ENCODE assay signal across 2 cellular contexts in the genomic region with DNA sequence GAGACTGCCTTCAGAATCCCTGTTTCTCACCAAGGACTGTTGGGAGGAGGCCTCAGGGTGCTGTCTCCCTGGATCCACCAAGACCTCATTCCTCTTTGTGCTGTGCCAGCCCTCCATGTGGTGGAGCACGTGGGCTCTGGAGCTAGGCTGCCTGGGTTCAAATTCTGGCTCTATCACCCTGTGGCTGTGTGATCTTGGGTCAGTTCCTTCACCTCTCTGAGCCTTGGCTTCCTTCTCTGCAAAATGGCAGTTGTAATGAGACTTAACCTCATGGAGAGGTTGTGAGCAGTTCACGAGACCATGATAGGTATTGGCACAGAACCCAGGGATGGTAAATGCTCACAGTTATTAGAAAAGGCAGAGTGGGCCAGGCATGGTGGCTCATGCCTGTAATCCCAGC.
TF ChIP-seq lines count a peak whose summit lies in the region.

No MANE protein-coding gene starts in this region.

TF ChIP-seq in A549, 52 proteins besides CTCF, POLR2A, EP300 and RAD21:
- TF ChIP-seq POLR2AphosphoS2 (conservative IDR thresholded peaks at IDR 0.05; ENCODE audit: low read length) = no peak
- peak; percentile 32 for TF ChIP-seq ZFP36 (IDR thresholded peaks at IDR 0.05; ENCODE audit: borderline replicate concordance, partially characterized antibody)

TF ChIP-seq in H1, 55 proteins besides CTCF, POLR2A, EP300 and RAD21:
- TF ChIP-seq KDM1A (IDR thresholded peaks at IDR 0.05; ENCODE audit: borderline replicate concordance, low read length) (peak; percentile 21; the same call in 1 of the 2 replicates), CREB1 (IDR thresholded peaks at IDR 0.05) (no peak)
